ENCODE assay signal across 9 cellular contexts in the genomic region with DNA sequence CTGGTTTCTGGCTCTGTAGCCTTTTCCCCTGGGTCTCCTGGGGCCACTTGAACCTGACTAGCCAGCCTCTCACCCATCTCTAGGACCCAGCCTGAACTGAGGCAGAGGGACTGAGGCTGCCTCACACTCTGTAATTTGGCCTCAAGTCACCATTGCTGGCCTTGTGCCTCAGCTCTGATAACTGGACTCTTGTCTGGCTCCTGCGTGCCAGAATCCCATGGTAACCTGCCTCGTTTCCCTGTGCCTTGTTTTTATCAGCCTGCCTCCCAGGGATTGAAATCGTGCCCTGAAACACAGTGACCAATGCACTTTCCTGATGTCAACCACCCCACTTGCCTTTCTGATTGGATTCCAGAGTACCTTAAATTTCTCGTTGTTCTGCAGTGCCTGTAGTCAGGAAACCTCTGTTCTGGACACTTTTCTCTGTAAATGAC. TPM values are rescaled to one million over a fixed set of nuclear protein-coding genes. Genes with fewer than 3 reads are reported as not detected.
A peak's percentile ranks its signal among the peaks of the same experiment; 100 is the strongest.
DNase-seq lines count a peak whose midpoint lies in the region; ATAC-seq and TF ChIP-seq lines count a peak whose summit lies in the region.
"Had no signal": no experiment of that assay in that cellular context is flagged by ENCODE, and none has a peak within 500 bp of the region (broad histone marks: within the 10 kb centered on the region; RNA-seq: fewer than 3 reads in every experiment).

No MANE protein-coding gene starts in this region.

- H3K4me2 ChIP-seq in neural progenitor cell, result no peak overlapping the region

- H3K4me3 ChIP-seq in heart right ventricle (peak overlapping the region in 1 of 10 donors; percentile 5), rectal smooth muscle tissue (ENCODE audit: low read length) (no peak overlapping the region), neural progenitor cell (no peak overlapping the region)

- peak overlapping the region; percentile 78 for H3K27ac Mint-ChIP-seq in activated naive CD8-positive, alpha-beta T cell treated with anti-CD3 and anti-CD28 coated beads for 36 hours
- no peak overlapping the region for H3K27ac Mint-ChIP-seq in neural progenitor cell

- peak; percentile 96 for DNase-seq in G401 (ENCODE audit: low spot score)
- DNase-seq in activated naive CD8-positive, alpha-beta T cell treated with anti-CD3 and anti-CD28 coated beads for 36 hours, result no peak
- peak; percentile 82 to 92 for DNase-seq in heart right ventricle
- DNase-seq in neural progenitor cell (ENCODE audit: low spot score), result no peak
- no peak for DNase-seq in SKM-1 (lab: John Stamatoyannopoulos, UW; ENCODE audit: unreplicated experiment)

- H3K36me3 Mint-ChIP-seq in activated naive CD8-positive, alpha-beta T cell treated with anti-CD3 and anti-CD28 coated beads for 36 hours, result peaks cover 43% of the 10 kb centered on the region
- peaks cover 4% of the 10 kb centered on the region for H3K36me3 Mint-ChIP-seq in neural progenitor cell

- H3K9me3 Mint-ChIP-seq in activated naive CD8-positive, alpha-beta T cell treated with anti-CD3 and anti-CD28 coated beads for 36 hours, result peaks cover 3% of the 10 kb centered on the region
- H3K9me3 Mint-ChIP-seq in neural progenitor cell, result peaks cover 7% of the 10 kb centered on the region

- ATAC-seq in heart right ventricle, result peak; percentile 73 to 93 (median 83)
- ATAC-seq in GM18909 (IDR thresholded peaks at IDR 0.05; ENCODE audit: poor library complexity, unreplicated experiment), result no peak
- no peak for ATAC-seq in GM21529 (IDR thresholded peaks at IDR 0.05; ENCODE audit: unreplicated experiment)
- ATAC-seq: HCT116 had no signal

- peaks cover 65% of the 10 kb centered on the region for H3K4me1 Mint-ChIP-seq in activated naive CD8-positive, alpha-beta T cell treated with anti-CD3 and anti-CD28 coated beads for 36 hours
- peaks cover 52% of the 10 kb centered on the region for H3K4me1 Mint-ChIP-seq in neural progenitor cell

- peak overlapping the region; percentile 75 to 89 (median 84) for H3K27ac ChIP-seq in heart right ventricle
- H3K27ac ChIP-seq in rectal smooth muscle tissue (ENCODE audit: low read depth, low read length), result peak overlapping the region; percentile 83
- no peak overlapping the region for H3K27ac ChIP-seq in neural progenitor cell

- H3K4me1 ChIP-seq in heart right ventricle, result peaks cover 44 to 100% (median 94%) of the 10 kb centered on the region in 9 donors
- H3K4me1 ChIP-seq in rectal smooth muscle tissue (ENCODE audit: control insufficient read depth, insufficient read depth, low read length), result peaks cover 55% of the 10 kb centered on the region
- peaks cover 35% of the 10 kb centered on the region for H3K4me1 ChIP-seq in neural progenitor cell

- H3K9me3 ChIP-seq in heart right ventricle (no peaks in the 10 kb centered on the region), neural progenitor cell (ENCODE audit: low read depth) (no peaks in the 10 kb centered on the region)

- H3K4me3 Mint-ChIP-seq in activated naive CD8-positive, alpha-beta T cell treated with anti-CD3 and anti-CD28 coated beads for 36 hours, result peak overlapping the region; percentile 56
- no peak overlapping the region for H3K4me3 Mint-ChIP-seq in neural progenitor cell

- no peak overlapping the region for H2AFZ ChIP-seq in neural progenitor cell (replicated peaks)

- in situ Hi-C loops in G401 (cut with HindIII; ENCODE audit: low sequenced_read_pairs), result no loop called here

- intact Hi-C loops in heart right ventricle (cut with DNase I), result no loop called here

- peaks cover 10% of the 10 kb centered on the region for H3F3A ChIP-seq in neural progenitor cell (ENCODE audit: low read depth)

- WGBS in heart right ventricle, 2 donors, result 5% methylated on average over 4 of the region's 4 CpGs

- no peaks in the 10 kb centered on the region for H4K20me1 ChIP-seq in neural progenitor cell (ENCODE audit: low read depth)

- no peaks in the 10 kb centered on the region for H3K27me3 ChIP-seq in heart right ventricle
- H3K27me3 ChIP-seq in rectal smooth muscle tissue (ENCODE audit: control insufficient read depth, insufficient read depth, low read length), result no peaks in the 10 kb centered on the region
- H3K27me3 ChIP-seq in neural progenitor cell, result no peaks in the 10 kb centered on the region

- H3K27me3 Mint-ChIP-seq in activated naive CD8-positive, alpha-beta T cell treated with anti-CD3 and anti-CD28 coated beads for 36 hours, result no peaks in the 10 kb centered on the region
- H3K27me3 Mint-ChIP-seq in neural progenitor cell (ENCODE audit: insufficient read depth, low read depth), result no peaks in the 10 kb centered on the region

- no peak for TF ChIP-seq CTCF in heart right ventricle (IDR thresholded peaks at IDR 0.05)
- no peak for TF ChIP-seq CTCF in neural progenitor cell (IDR thresholded peaks at IDR 0.05)

- no peak overlapping the region for H3K9ac ChIP-seq in rectal smooth muscle tissue (ENCODE audit: low read length)
- H3K9ac ChIP-seq in neural progenitor cell, result no peak overlapping the region

- H3K36me3 ChIP-seq in heart right ventricle (peaks cover 0 to 6% (median 0%) of the 10 kb centered on the region in 9 donors), rectal smooth muscle tissue (ENCODE audit: control insufficient read depth, insufficient read depth, low read length) (peaks cover 2% of the 10 kb centered on the region), neural progenitor cell (no peaks in the 10 kb centered on the region)

- no peaks in the 10 kb centered on the region for H3K79me2 ChIP-seq in neural progenitor cell (ENCODE audit: low read depth)

RNA-seq across cellular contexts. Expression of gene CRTC3, which starts 27.9 kb away (rescaled TPM):
- total RNA-seq in G401 (2014; rRNA removed; shearing (Covaris generic)), result 5.9 and 7.4 TPM in 2 replicates
- total RNA-seq in activated naive CD8-positive, alpha-beta T cell treated with anti-CD3 and anti-CD28 coated beads for 36 hours, result 10 to 100 TPM; 28.9 to 30.3 TPM
- total RNA-seq in heart right ventricle (10 to 100 TPM; 25.1 to 34.9 (median 29.4) TPM), neural progenitor cell (ENCODE audit: low replicate concordance) (4.9 and 7.4 TPM in 2 replicates)
- 10 to 100 TPM; 11.5 to 12.8 TPM for polyA plus RNA-seq in heart right ventricle

Comparison
In these comparisons a context has a peak if more than half of its experiments do, and no peak if none do; other contexts are left out.
1. DNase-seq: peak in G401 (single experiment) and heart right ventricle (2 of 2); none in activated naive CD8-positive, alpha-beta T cell treated with anti-CD3 and anti-CD28 coated beads for 36 hours (single experiment), neural progenitor cell (single experiment) and SKM-1 (single experiment).
2. ATAC-seq: peak in heart right ventricle (8 of 8); none in GM18909 (single experiment) and GM21529 (single experiment).